Comparison of ENCODE assay signal across 9 cellular contexts in the genomic region with DNA sequence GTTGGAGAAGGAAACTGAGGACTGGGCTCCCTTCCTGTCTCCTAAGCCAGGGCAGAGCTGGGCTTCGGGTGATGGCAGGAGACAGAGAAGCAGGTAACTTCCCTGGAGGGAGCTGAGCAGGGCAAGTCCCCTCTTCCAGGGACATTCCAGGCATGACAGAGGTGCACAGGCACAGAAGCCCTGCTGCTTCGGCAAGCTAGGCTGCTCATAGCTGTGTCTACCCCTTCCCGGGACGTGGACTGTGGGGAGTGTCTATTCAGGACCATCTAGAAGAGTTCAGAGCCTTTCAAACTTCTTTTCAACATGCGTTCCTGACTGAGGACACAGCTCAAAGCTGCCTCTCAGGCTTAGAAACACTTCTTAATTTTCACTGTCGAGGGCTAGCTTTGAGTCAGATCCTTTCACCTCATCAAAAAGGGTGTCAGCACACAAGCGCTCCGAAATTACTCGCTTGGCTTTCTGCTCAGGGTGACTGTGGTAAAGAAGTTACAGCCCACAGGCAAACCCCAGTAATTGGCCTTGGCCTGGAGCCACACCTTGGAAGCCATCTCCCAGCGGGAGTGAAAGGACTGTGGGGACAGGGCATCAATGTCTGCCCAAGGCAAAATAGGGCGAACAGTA.
A peak's percentile ranks its signal among the peaks of the same experiment; 100 is the strongest.
DNase-seq lines count a peak whose midpoint lies in the region; ATAC-seq, FAIRE-seq and TF ChIP-seq lines count a peak whose summit lies in the region.
"Had no signal": no experiment of that assay in that cellular context is flagged by ENCODE, and none has a peak within 500 bp of the region (broad histone marks: within the 10 kb centered on the region; RNA-seq: fewer than 3 reads in every experiment).

No MANE protein-coding gene starts in this region.

- no peak for TF ChIP-seq CTCF in sigmoid colon (IDR thresholded peaks at IDR 0.05)

- WGBS in sigmoid colon, 2 donors, result 24 to 49% methylated on average over 11 of the region's 11 CpGs

- TF ChIP-seq EP300 in sigmoid colon (IDR thresholded peaks at IDR 0.05), result no peak

- no peaks in the 10 kb centered on the region for H3K9me3 ChIP-seq in sigmoid colon

- H3K27ac ChIP-seq in sigmoid colon, result peak overlapping the region in 1 of 4 donors; percentile 83

- POLR2A ChIA-PET in activated naive CD8-positive, alpha-beta T cell treated with anti-CD3 and anti-CD28 coated beads, Interleukin-2, amount 10 ng/mL, durations not matched to agents 7 days and 5 days (lab: Charles Lee), result interaction anchor here (0.7 to 3.2 kb wide), 5 partner anchors 109 to 163 kb away, joined by 3 to 22 read pairs (median 6); partner anchors contain the start of gene IL6

- no peaks in the 10 kb centered on the region for H3K27me3 ChIP-seq in sigmoid colon

- H3K4me3 Mint-ChIP-seq in activated naive CD8-positive, alpha-beta T cell treated with anti-CD3 and anti-CD28 coated beads, Interleukin-2, amount 10 ng/mL, durations not matched to agents 7 days and 5 days, result peak overlapping the region; percentile 82
- H3K4me3 Mint-ChIP-seq in naive B cell, result peak overlapping the region; percentile 74 to 90 (median 80)

- H3K36me3 ChIP-seq in sigmoid colon, result no peaks in the 10 kb centered on the region

- peaks cover 51% of the 10 kb centered on the region for H3K4me1 Mint-ChIP-seq in activated naive CD8-positive, alpha-beta T cell treated with anti-CD3 and anti-CD28 coated beads, Interleukin-2, amount 10 ng/mL, durations not matched to agents 7 days and 5 days
- peaks cover 55 to 82% (median 56%) of the 10 kb centered on the region in 3 donors for H3K4me1 Mint-ChIP-seq in naive B cell

- peaks cover 3% of the 10 kb centered on the region for H3K36me3 Mint-ChIP-seq in activated naive CD8-positive, alpha-beta T cell treated with anti-CD3 and anti-CD28 coated beads, Interleukin-2, amount 10 ng/mL, durations not matched to agents 7 days and 5 days
- H3K36me3 Mint-ChIP-seq in naive B cell, result no peaks in the 10 kb centered on the region

- H3K9me3 Mint-ChIP-seq in activated naive CD8-positive, alpha-beta T cell treated with anti-CD3 and anti-CD28 coated beads, Interleukin-2, amount 10 ng/mL, durations not matched to agents 7 days and 5 days, result no peaks in the 10 kb centered on the region
- no peaks in the 10 kb centered on the region for H3K9me3 Mint-ChIP-seq in naive B cell

- intact Hi-C loops in sigmoid colon (cut with DNase I), result loop anchor here (5.0 to 10.0 kb wide), 2 partner anchors 39 to 291 kb away; no protein-coding TSS in a partner anchor

- peak overlapping the region; percentile 73 for H3K27ac Mint-ChIP-seq in activated naive CD8-positive, alpha-beta T cell treated with anti-CD3 and anti-CD28 coated beads, Interleukin-2, amount 10 ng/mL, durations not matched to agents 7 days and 5 days
- H3K27ac Mint-ChIP-seq in naive B cell, result peak overlapping the region; percentile 39 to 92 (median 76)

- no peak for FAIRE-seq in HTR-8/SVneo (lab: Jason Lieb, UNC)

- peaks cover 0 to 34% (median 20%) of the 10 kb centered on the region in 4 donors for H3K4me1 ChIP-seq in sigmoid colon

- ATAC-seq in HG03565 (IDR thresholded peaks at IDR 0.05; ENCODE audit: unreplicated experiment) (peak; percentile 36), naive B cell (ENCODE audit: low read depth in 2 of 2) (no peak)
- ATAC-seq in activated naive CD8-positive, alpha-beta T cell treated with anti-CD3 and anti-CD28 coated beads, Interleukin-2, amount 10 ng/mL, durations not matched to agents 7 days and 5 days (ENCODE audit: low read depth), result peak; percentile 57

- peak; percentile 27 for DNase-seq in activated T-cell treated with anti-CD3 and anti-CD28 coated beads for 48 hours (ENCODE audit: low read depth)
- no peak for DNase-seq in activated T-cell treated with anti-CD3 and anti-CD28 coated beads, Interleukin-2, amount 50 U/mL, for 1 hour
- DNase-seq in activated naive CD8-positive, alpha-beta T cell treated with anti-CD3 and anti-CD28 coated beads, Interleukin-2, amount 10 ng/mL, durations not matched to agents 7 days and 5 days, result peak; percentile 45
- DNase-seq in naive B cell, result no peak
- no peak for DNase-seq in HTR-8/SVneo (ENCODE audit: insufficient read length, low spot score)
- no peak for DNase-seq in sigmoid colon
- no peak for DNase-seq in NCI-H446 treated with DMSO at 0.1 percent for 48 hours (lab: John Stamatoyannopoulos, UW)
- DNase-seq: DND-41 had no signal

- no peak for TF ChIP-seq POLR2A in sigmoid colon (IDR thresholded peaks at IDR 0.05)

- H3K4me3 ChIP-seq in sigmoid colon, result no peak overlapping the region

- H3K27me3 Mint-ChIP-seq in activated naive CD8-positive, alpha-beta T cell treated with anti-CD3 and anti-CD28 coated beads, Interleukin-2, amount 10 ng/mL, durations not matched to agents 7 days and 5 days, result peaks cover 17% of the 10 kb centered on the region
- no peaks in the 10 kb centered on the region for H3K27me3 Mint-ChIP-seq in naive B cell

Comparison
In these comparisons a context has a peak if more than half of its experiments do, and no peak if none do; other contexts are left out.
1. DNase-seq: peak in activated T-cell treated with anti-CD3 and anti-CD28 coated beads for 48 hours (single experiment) and activated naive CD8-positive, alpha-beta T cell treated with anti-CD3 and anti-CD28 coated beads, Interleukin-2, amount 10 ng/mL, durations not matched to agents 7 days and 5 days (single experiment); none in activated T-cell treated with anti-CD3 and anti-CD28 coated beads, Interleukin-2, amount 50 U/mL, for 1 hour (single experiment), naive B cell (single experiment), HTR-8/SVneo (single experiment), sigmoid colon (single experiment) and NCI-H446 treated with DMSO at 0.1 percent for 48 hours (single experiment).
2. ATAC-seq: peak in HG03565 (single experiment) and activated naive CD8-positive, alpha-beta T cell treated with anti-CD3 and anti-CD28 coated beads, Interleukin-2, amount 10 ng/mL, durations not matched to agents 7 days and 5 days (single experiment); none in naive B cell (0 of 2).